ENCODE assay signal across 1 cellular context in the genomic region with DNA sequence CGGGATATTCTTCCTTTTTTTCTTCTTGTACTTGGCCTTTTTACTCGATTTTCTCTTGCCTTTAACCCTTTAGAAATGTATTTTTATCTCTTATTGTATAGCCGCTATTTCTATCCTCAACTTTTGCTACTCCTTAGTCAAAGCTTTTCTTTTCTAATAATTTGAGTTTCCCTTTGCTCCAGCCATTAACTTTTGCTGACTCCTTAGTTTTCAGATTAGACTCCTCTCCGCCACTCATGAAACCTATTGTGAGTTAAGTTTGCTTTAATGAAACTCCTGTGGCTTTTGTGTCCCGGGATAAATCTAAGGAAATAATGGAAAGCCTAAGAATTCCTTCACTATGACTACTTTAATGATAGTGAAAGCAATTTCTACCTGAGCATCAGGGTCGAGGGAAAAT.
TF ChIP-seq lines count a peak whose summit lies in the region.

No MANE protein-coding gene starts in this region.

TF ChIP-seq in K562, 482 proteins besides CTCF, POLR2A, EP300 and RAD21 (continued from another document):
- TF ChIP-seq MAFK (IDR thresholded peaks at IDR 0.05; ENCODE audit: low read length) (peak; percentile 42; the same call in 1 of the 2 replicates), KLF16 (IDR thresholded peaks at IDR 0.05) (no peak), ZNF316 (IDR thresholded peaks at IDR 0.05) (peak; percentile 88)
TF ChIP-seq in K562: peak in this region for 5.
